ENCODE assay signal across 9 cellular contexts in the genomic region with DNA sequence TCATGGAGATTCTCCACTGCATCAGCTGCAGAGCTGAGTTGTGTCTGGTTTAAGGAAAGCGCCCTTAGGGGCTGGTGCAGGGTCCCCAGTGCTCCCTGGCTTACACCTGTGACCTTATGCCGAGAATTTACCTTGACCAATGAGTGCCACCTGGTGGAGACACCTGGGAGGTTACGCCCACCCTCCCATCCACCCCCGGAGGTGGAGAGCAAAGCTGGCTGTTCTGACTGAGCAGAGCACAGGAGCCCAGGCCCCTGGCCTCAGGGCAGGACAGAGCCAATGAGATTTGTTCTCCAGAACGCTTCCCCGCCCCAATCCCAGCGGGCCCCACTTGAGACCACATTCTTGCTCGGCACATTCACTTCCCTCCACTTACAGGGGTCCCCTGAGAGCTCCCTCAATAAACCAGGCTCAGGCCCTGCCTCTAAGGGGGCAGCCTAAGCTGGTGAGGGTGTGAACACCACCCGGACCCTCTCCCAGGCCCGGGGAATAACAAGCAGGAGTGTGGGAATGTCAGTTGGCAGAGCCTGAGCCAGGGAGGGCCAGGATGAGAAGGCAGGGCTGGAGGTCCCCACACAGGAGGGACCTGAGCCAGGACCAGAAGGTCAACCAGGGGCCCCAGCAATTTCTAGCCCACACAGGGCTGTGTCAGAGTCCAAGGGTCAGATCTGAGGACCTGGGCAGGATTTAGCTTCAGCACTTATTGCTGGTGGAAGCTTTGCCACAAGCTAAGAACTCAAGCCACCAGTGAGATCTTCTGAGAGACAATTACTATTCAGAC.
DNase-seq lines count a peak whose midpoint lies in the region; ATAC-seq and TF ChIP-seq lines count a peak whose summit lies in the region.
"Had no signal": no experiment of that assay in that cellular context is flagged by ENCODE, and none has a peak within 500 bp of the region (broad histone marks: within the 10 kb centered on the region; RNA-seq: fewer than 3 reads in every experiment).

No MANE protein-coding gene starts in this region.

- no peaks in the 10 kb centered on the region for H4K20me1 ChIP-seq in GM23248 (ENCODE audit: insufficient read depth)

- H3K79me2 ChIP-seq in GM23248 (ENCODE audit: insufficient read depth): no peaks in the 10 kb centered on the region

- H3K27me3 Mint-ChIP-seq in WTC11 (ENCODE audit: low read depth): no peaks in the 10 kb centered on the region; the same call in 1 of the 2 replicates

- WGBS in GM23248 (ENCODE audit: low coverage in 1 of 2, low lambda C conversion rate in 2 of 2, missing lambda C conversion rate in 2 of 2), 2 experiments: 34 to 39% methylated on average over 9 to 10 of the region's 10 CpGs

- no peaks in the 10 kb centered on the region for H3K9me2 ChIP-seq in GM23248 (ENCODE audit: insufficient read depth)

- in situ Hi-C loops in GM23248 (cut with MboI): no loop called here

- POLR2A ChIA-PET in WTC11 (lab: Charles Lee): interaction anchor here (1.0 kb wide), 1 partner anchor 99 kb away, joined by 3 read pairs; no protein-coding TSS in a partner anchor

- peaks cover 2% of the 10 kb centered on the region for H3K9me3 Mint-ChIP-seq in WTC11

- H3K4me1 ChIP-seq in mucosa of descending colon (ENCODE audit: low read depth) (no peaks in the 10 kb centered on the region), GM23248 (ENCODE audit: insufficient read depth) (no peaks in the 10 kb centered on the region)

- ATAC-seq in WTC11 (peak; percentile 99), mucosa of descending colon (peak; percentile 59), left cardiac atrium (no peak)
- ATAC-seq: naive thymus-derived CD4-positive, alpha-beta T cell had no signal

- no peaks in the 10 kb centered on the region for H3K4me1 Mint-ChIP-seq in WTC11
- H3K4me1 Mint-ChIP-seq: naive thymus-derived CD4-positive, alpha-beta T cell had no signal

- no peak overlapping the region for H3K27ac Mint-ChIP-seq in WTC11

- H3F3A ChIP-seq in GM23248 (ENCODE audit: insufficient read depth): no peaks in the 10 kb centered on the region

- TF ChIP-seq CTCF in WTC11 (IDR thresholded peaks at IDR 0.05) (peak; percentile 61), mucosa of descending colon (IDR thresholded peaks at IDR 0.05) (no peak)

- H3K9ac ChIP-seq in GM23248: no peak overlapping the region

- no peaks in the 10 kb centered on the region for H3K9me3 ChIP-seq in mucosa of descending colon
- no peaks in the 10 kb centered on the region for H3K9me3 ChIP-seq in GM23248 (ENCODE audit: low read depth)

- H3K4me3 ChIP-seq in mucosa of descending colon: no peak overlapping the region
- H3K4me3 ChIP-seq in GM23248: no peak overlapping the region

- H3K36me3 Mint-ChIP-seq in WTC11: 0 out of 2 replicates have a peak, but pooled peaks cover 1% of the 10 kb centered on the region

- no peak overlapping the region for H3K27ac ChIP-seq in GM23248

- CTCF ChIA-PET in WTC11 (lab: Charles Lee): interaction anchor here (0.6 to 5.0 kb wide), 46 partner anchors 8 to 986 kb away, joined by 3 to 65 read pairs (median 4); partner anchors contain the start of gene CHST13

- no peak overlapping the region for H2AFZ ChIP-seq in GM23248

- intact Hi-C loops in mucosa of descending colon (cut with DNase I, micrococcal nuclease): no loop called here
- intact Hi-C loops in left cardiac atrium (cut with DNase I): no loop called here

- H3K36me3 ChIP-seq in mucosa of descending colon (ENCODE audit: low read depth): no peaks in the 10 kb centered on the region
- no peaks in the 10 kb centered on the region for H3K36me3 ChIP-seq in GM23248 (ENCODE audit: low read depth)

- H3K4me3 Mint-ChIP-seq in WTC11: no peak overlapping the region
- H3K4me3 Mint-ChIP-seq: naive thymus-derived CD4-positive, alpha-beta T cell had no signal

- H3K27me3 ChIP-seq in GM23248 (replicated peaks; ENCODE audit: insufficient read depth): peaks cover 27% of the 10 kb centered on the region

- no peak overlapping the region for H3K4me2 ChIP-seq in GM23248 (ENCODE audit: unreplicated experiment)

- DNase-seq in NCI-H187 (lab: John Stamatoyannopoulos, UW) (peak; percentile 14 to 15), NCI-H187 treated with DMSO at 0.1 percent for 48 hours (lab: John Stamatoyannopoulos, UW) (no peak), HT-29 (ENCODE audit: low spot score) (peak; percentile 39), WTC11 (ENCODE audit: low spot score) (peak; percentile 87), mucosa of descending colon (peak in 2 of 3 donors; percentile 36 to 42), GM23248 (no peak), left cardiac atrium (no peak)
- DNase-seq in central memory CD4-positive, alpha-beta T cell: no peak

TF ChIP-seq in WTC11, 78 proteins besides CTCF, POLR2A, EP300 and RAD21:
- TF ChIP-seq ZNF532 (CRISPR knock-in tag; IDR thresholded peaks at IDR 0.05; ENCODE audit: borderline replicate concordance) (no peak), TEAD4 (CRISPR knock-in tag; IDR thresholded peaks at IDR 0.05) (no peak), ZBTB43 (CRISPR knock-in tag; IDR thresholded peaks at IDR 0.05) (no peak), IRF2 (CRISPR knock-in tag; IDR thresholded peaks at IDR 0.05; ENCODE audit: borderline replicate concordance, low read depth) (no peak), ZNF121 (CRISPR knock-in tag; IDR thresholded peaks at IDR 0.05) (no peak), HMGXB4 (CRISPR knock-in tag; IDR thresholded peaks at IDR 0.05) (no peak), ZNF423 (CRISPR knock-in tag; IDR thresholded peaks at IDR 0.05) (peak; percentile 44; the same call in 1 of the 2 replicates), NFYB (CRISPR knock-in tag; conservative IDR thresholded peaks at IDR 0.05; ENCODE audit: low read depth) (0 out of 2 replicates have a peak, but pooled peaks have one; percentile 9)
- TF ChIP-seq, protein P1, sequence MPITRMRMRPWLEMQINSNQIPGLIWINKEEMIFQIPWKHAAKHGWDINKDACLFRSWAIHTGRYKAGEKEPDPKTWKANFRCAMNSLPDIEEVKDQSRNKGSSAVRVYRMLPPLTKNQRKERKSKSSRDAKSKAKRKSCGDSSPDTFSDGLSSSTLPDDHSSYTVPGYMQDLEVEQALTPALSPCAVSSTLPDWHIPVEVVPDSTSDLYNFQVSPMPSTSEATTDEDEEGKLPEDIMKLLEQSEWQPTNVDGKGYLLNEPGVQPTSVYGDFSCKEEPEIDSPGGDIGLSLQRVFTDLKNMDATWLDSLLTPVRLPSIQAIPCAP (CRISPR knock-in tag; IDR thresholded peaks at IDR 0.05): no peak

Comparison
In these comparisons a context has a peak if more than half of its experiments do, and no peak if none do; other contexts are left out.
1. DNase-seq: peak in NCI-H187 (2 of 2), HT-29 (single experiment), WTC11 (single experiment) and mucosa of descending colon (2 of 3); none in NCI-H187 treated with DMSO at 0.1 percent for 48 hours (single experiment), GM23248 (single experiment), left cardiac atrium (single experiment) and central memory CD4-positive, alpha-beta T cell (single experiment).
2. ATAC-seq: peak in WTC11 (single experiment) and mucosa of descending colon (single experiment); none in left cardiac atrium (0 of 2).